ENCODE assay signal across 10 cellular contexts in the genomic region with DNA sequence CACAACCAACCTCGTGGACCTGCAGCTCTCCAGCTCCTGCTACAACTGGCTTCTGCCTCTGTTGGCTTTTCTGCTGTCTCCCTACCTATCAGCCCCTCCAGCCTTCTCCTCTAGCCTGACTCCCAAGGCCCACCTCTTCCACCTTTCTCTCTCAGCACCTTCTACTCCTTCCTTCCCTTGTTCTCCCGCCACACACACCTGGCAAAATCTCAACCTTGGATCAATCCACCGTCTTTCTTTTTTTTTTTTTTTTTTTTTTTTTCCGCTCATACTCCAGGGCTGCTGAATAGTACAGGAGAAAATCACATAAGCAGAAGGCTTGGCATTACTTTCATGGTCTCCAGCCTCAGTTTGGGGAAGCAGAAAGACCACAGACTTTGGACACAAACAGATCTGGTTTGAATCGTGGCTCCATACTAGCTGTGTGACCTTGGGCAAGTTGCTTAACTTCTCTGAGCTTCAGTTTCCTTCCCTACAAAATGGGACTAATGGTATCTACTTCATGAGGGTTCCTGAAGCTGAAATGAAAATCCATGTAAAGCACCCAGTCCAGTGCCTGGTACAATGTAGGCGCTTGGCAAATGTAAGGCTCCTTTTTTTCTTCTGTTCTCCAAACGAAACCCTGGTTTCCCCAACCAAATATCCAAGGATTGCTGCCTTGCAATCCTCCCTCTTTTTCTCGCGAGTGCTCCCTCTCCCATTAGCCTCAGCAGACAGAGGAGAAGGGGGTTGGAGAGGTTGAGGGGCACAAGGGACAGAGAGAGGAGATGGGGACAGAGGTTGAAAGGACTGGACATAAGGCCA. TPM values are rescaled to one million over a fixed set of nuclear protein-coding genes. Genes with fewer than 3 reads are reported as not detected.
A peak's percentile ranks its signal among the peaks of the same experiment; 100 is the strongest.
DNase-seq lines count a peak whose midpoint lies in the region; ATAC-seq and TF ChIP-seq lines count a peak whose summit lies in the region.
"Had no signal": no experiment of that assay in that cellular context is flagged by ENCODE, and none has a peak within 500 bp of the region (broad histone marks: within the 10 kb centered on the region; RNA-seq: fewer than 3 reads in every experiment).

No MANE protein-coding gene starts in this region.

- dilution Hi-C loops in mammary epithelial cell (cut with HindIII; ENCODE audit: low sequenced_read_pairs), result no loop called here

- peak overlapping the region; percentile 54 to 65 (median 64) for H3K4me3 ChIP-seq in mammary epithelial cell (replicated peaks in 1 of 3; ENCODE audit: insufficient read depth in 1 of 3, low read depth in 2 of 3, low read length in 3 of 3)
- peak overlapping the region; percentile 43 to 71 (median 64) for H3K4me3 ChIP-seq in transverse colon

- POLR2A ChIA-PET in GM10248 (lab: Yijun Ruan, JAX), result no interaction called here

- H3K4me2 ChIP-seq in mammary epithelial cell (ENCODE audit: insufficient read depth, low read depth, low read length), result peak overlapping the region; percentile 75

- H3K36me3 Mint-ChIP-seq in activated T-cell treated with anti-CD3 and anti-CD28 coated beads, Interleukin-2, amount 50 U/mL, for 4 hours (ENCODE audit: insufficient read depth), result no peaks in the 10 kb centered on the region
- H3K36me3 Mint-ChIP-seq in memory B cell, result peaks cover 4% of the 10 kb centered on the region

- no peaks in the 10 kb centered on the region for H3K9me3 ChIP-seq in mammary epithelial cell (replicated peaks; ENCODE audit: insufficient read depth, low read length)
- H3K9me3 ChIP-seq in transverse colon, result no peaks in the 10 kb centered on the region

- H4K20me1 ChIP-seq in mammary epithelial cell (ENCODE audit: insufficient read depth, low read length), result no peaks in the 10 kb centered on the region

- no TSS peak for BruUV-seq in mammary epithelial cell (replicated peaks; lab: Mats Ljungman, UMichigan)

- WGBS in mammary epithelial cell (ENCODE audit: low coverage, missing lambda C conversion rate), result 28% methylated on average over 8 of the region's 9 CpGs
- WGBS in transverse colon (ENCODE audit: low coverage in 1 of 2), 2 donors, result 40 to 58% methylated on average over 1 to 9 of the region's 9 CpGs

- CTCF ChIA-PET in mammary epithelial cell (lab: Charles Lee; ENCODE audit: low non-redundant PET), result no interaction called here
- CTCF ChIA-PET in GM10248 (lab: Yijun Ruan, JAX), result no interaction called here

- H3K27ac Mint-ChIP-seq in memory B cell, result peak overlapping the region; percentile 58
- H3K27ac Mint-ChIP-seq: dendritic cell treated with granulocyte-macrophage colony-stimulating factor and Interleukin-4, amounts not matched to agents 40 ng/mL and 50 ng/mL, for 4 days had no signal

- in situ Hi-C loops in mammary epithelial cell (cut with MboI; ENCODE audit: low sequenced_read_pairs in 2 of 2), result no loop called here
- in situ Hi-C loops in transverse colon (cut with MboI; ENCODE audit: low pct_ligation_motif_present in 1 of 4, low pct_unique_long_range_greater_than_20kb in 1 of 4, low sequenced_read_pairs in 3 of 4), result no loop called here

- intact Hi-C loops in mammary epithelial cell (cut with micrococcal nuclease), result loop anchor here (1.0 to 2.0 kb wide), 2 partner anchors 20 to 36 kb away; a partner anchor contains a TSS
- intact Hi-C loops in transverse colon (cut with DNase I; ENCODE audit: low total_unique reads), result no loop called here

- H3K4me1 ChIP-seq in mammary epithelial cell (ENCODE audit: insufficient read depth, low read length) (peaks cover 4% of the 10 kb centered on the region), transverse colon (peaks cover 0 to 7% (median 0%) of the 10 kb centered on the region in 4 donors)

- H3K27me3 ChIP-seq in mammary epithelial cell (ENCODE audit: insufficient read depth, low read length) (no peaks in the 10 kb centered on the region), transverse colon (no peaks in the 10 kb centered on the region)

- TF ChIP-seq POLR2A in transverse colon (IDR thresholded peaks at IDR 0.05), result no peak

- H2AFZ ChIP-seq in mammary epithelial cell (ENCODE audit: low read depth, low read length), result peak overlapping the region; percentile 81

- H3K9ac ChIP-seq in mammary epithelial cell (ENCODE audit: insufficient read depth, low read length), result peak overlapping the region; percentile 61

- H3K36me3 ChIP-seq in mammary epithelial cell (ENCODE audit: insufficient read depth, low read length), result no peaks in the 10 kb centered on the region
- H3K36me3 ChIP-seq in transverse colon, result no peaks in the 10 kb centered on the region

- peaks cover 33% of the 10 kb centered on the region for H3K79me2 ChIP-seq in mammary epithelial cell (ENCODE audit: insufficient read depth, low read length)

- ATAC-seq in activated T-cell treated with anti-CD3 and anti-CD28 coated beads, Interleukin-2, amount 50 U/mL, for 4 hours, result no peak
- ATAC-seq in memory B cell (ENCODE audit: low read depth) (no peak), HG03039 (IDR thresholded peaks at IDR 0.05; ENCODE audit: unreplicated experiment) (no peak)

- no peak for TF ChIP-seq EP300 in transverse colon (IDR thresholded peaks at IDR 0.05; ENCODE audit: low read depth)

- peak overlapping the region; percentile 54 for H3K4me3 Mint-ChIP-seq in activated T-cell treated with anti-CD3 and anti-CD28 coated beads, Interleukin-2, amount 50 U/mL, for 4 hours
- peak overlapping the region; percentile 77 for H3K4me3 Mint-ChIP-seq in memory B cell

- peaks cover 3% of the 10 kb centered on the region for H3K9me3 Mint-ChIP-seq in activated T-cell treated with anti-CD3 and anti-CD28 coated beads, Interleukin-2, amount 50 U/mL, for 4 hours
- no peaks in the 10 kb centered on the region for H3K9me3 Mint-ChIP-seq in memory B cell
- H3K9me3 Mint-ChIP-seq: dendritic cell treated with granulocyte-macrophage colony-stimulating factor and Interleukin-4, amounts not matched to agents 40 ng/mL and 50 ng/mL, for 4 days had no signal

- no peak for DNase-seq in activated T-cell treated with anti-CD3 and anti-CD28 coated beads, Interleukin-2, amount 50 U/mL, for 4 hours
- no peak for DNase-seq in activated T-cell treated with anti-CD3 and anti-CD28 coated beads, Interleukin-2, amount 50 U/mL, for 48 hours
- peak; percentile 11 for DNase-seq in mammary epithelial cell
- no peak for DNase-seq in memory B cell (ENCODE audit: low spot score in 2 of 2)
- no peak for DNase-seq in transverse colon
- no peak for DNase-seq in GM10248 (ENCODE audit: extremely low spot score)
- DNase-seq in kidney glomerular epithelial cell (lab: John Stamatoyannopoulos, UW), result no peak
- DNase-seq: NK-92 treated with Interleukin-12 subunit alpha and Interleukin-12 subunit beta, amount 100 ng/mL, for 24 hours had no signal

- H3K27ac ChIP-seq in mammary epithelial cell (ENCODE audit: insufficient read depth, low read depth, low read length) (no peak overlapping the region), transverse colon (peak overlapping the region; percentile 71 to 83 (median 77))

- H3K27me3 Mint-ChIP-seq in activated T-cell treated with anti-CD3 and anti-CD28 coated beads, Interleukin-2, amount 50 U/mL, for 4 hours (ENCODE audit: low read depth), result peaks cover 28% of the 10 kb centered on the region
- peaks cover 20% of the 10 kb centered on the region for H3K27me3 Mint-ChIP-seq in memory B cell

- H3K4me1 Mint-ChIP-seq in activated T-cell treated with anti-CD3 and anti-CD28 coated beads, Interleukin-2, amount 50 U/mL, for 4 hours (ENCODE audit: low read depth), result peaks cover 5% of the 10 kb centered on the region
- H3K4me1 Mint-ChIP-seq in memory B cell, result peaks cover 8% of the 10 kb centered on the region

- no peak for TF ChIP-seq CTCF in mammary epithelial cell (conservative IDR thresholded peaks at IDR 0.05 in 1 of 2, IDR thresholded peaks at IDR 0.05 in 1 of 2; ENCODE audit: extremely low read depth in 1 of 2, insufficient read depth in 1 of 2, low read depth in 1 of 2, low read length in 2 of 2)
- no peak for TF ChIP-seq CTCF in transverse colon (IDR thresholded peaks at IDR 0.05)
- no peak for TF ChIP-seq CTCF in GM10248 (IDR thresholded peaks at IDR 0.05; ENCODE audit: control extremely low read depth, extremely low read depth, low read depth, missing control alignments)

RNA-seq across cellular contexts. Expression of a gene that starts 1.7 kb away (rescaled TPM):
- total RNA-seq in activated T-cell treated with anti-CD3 and anti-CD28 coated beads, Interleukin-2, amount 50 U/mL, for 4 hours, result under 1 TPM; 0.11 to 0.15 (median 0.13) TPM
- total RNA-seq in mammary epithelial cell (10 to 100 TPM in 1 of 2 donors, 1 to 10 TPM in 1; 5.5 to 16.0 TPM), transverse colon (1 to 10 TPM; 1.1 to 3.0 (median 2.5) TPM)
- polyA plus RNA-seq in mammary epithelial cell, result 8.9 TPM
- 18.8 TPM for polyA minus RNA-seq in mammary epithelial cell

RNA-seq across cellular contexts. Expression of a gene that starts 35.7 kb away (rescaled TPM):
- 100 to 1,000 TPM; 105 to 111 (median 109) TPM for total RNA-seq in activated T-cell treated with anti-CD3 and anti-CD28 coated beads, Interleukin-2, amount 50 U/mL, for 4 hours
- total RNA-seq in mammary epithelial cell (10 to 100 TPM; 39.4 to 42.3 TPM), transverse colon (10 to 100 TPM; 29.5 to 36.6 (median 31.7) TPM)
- 26.2 TPM for polyA plus RNA-seq in mammary epithelial cell
- 51.5 TPM for polyA minus RNA-seq in mammary epithelial cell

RNA-seq across cellular contexts. Expression of a gene that starts 54.2 kb away (rescaled TPM):
- total RNA-seq in activated T-cell treated with anti-CD3 and anti-CD28 coated beads, Interleukin-2, amount 50 U/mL, for 4 hours, result 10 to 100 TPM; 61.5 to 67.9 (median 64.7) TPM
- 10 to 100 TPM in 1 of 2 donors, 1 to 10 TPM in 1; 8.0 to 33.8 TPM for total RNA-seq in mammary epithelial cell
- 21.9 TPM for polyA plus RNA-seq in mammary epithelial cell
- polyA minus RNA-seq in mammary epithelial cell, result 6.6 TPM
- total RNA-seq in transverse colon, result 10 to 100 TPM in 3 of 4 donors, 1 to 10 TPM in 1; 7.6 to 18.1 (median 17.9) TPM
